8 cellular contexts compared by ENCODE assay signal in genomic region chr11:93529707-93530467, GRCh38. TPM values are rescaled to one million over a fixed set of nuclear protein-coding genes. Genes with fewer than 3 reads are reported as not detected.
DNase-seq lines count a peak whose midpoint lies in the region; ATAC-seq and TF ChIP-seq lines count a peak whose summit lies in the region.

No MANE protein-coding gene starts in this region.

- TF ChIP-seq EP300 in esophagus muscularis mucosa (IDR thresholded peaks at IDR 0.05): no peak

- no peak for TF ChIP-seq POLR2A in esophagus muscularis mucosa (IDR thresholded peaks at IDR 0.05; ENCODE audit: low read depth)

- WGBS in esophagus muscularis mucosa: 66% methylated on average over 9 of the region's 9 CpGs

- H3K4me3 ChIP-seq in HUES6 (ENCODE audit: low read depth, low read length): no peak overlapping the region
- no peak overlapping the region for H3K4me3 ChIP-seq in esophagus muscularis mucosa
- no peak overlapping the region for H3K4me3 ChIP-seq in skeletal muscle tissue (ENCODE audit: low read length in 3 of 3)

- H3K36me3 ChIP-seq in HUES6 (ENCODE audit: control insufficient read depth, insufficient read depth, low read length): no peaks in the 10 kb centered on the region
- H3K36me3 ChIP-seq in esophagus muscularis mucosa: no peaks in the 10 kb centered on the region
- no peaks in the 10 kb centered on the region for H3K36me3 ChIP-seq in skeletal muscle tissue (ENCODE audit: control insufficient read depth in 3 of 3, insufficient read depth in 3 of 3, low read length in 3 of 3)

- no peaks in the 10 kb centered on the region for H3K27me3 ChIP-seq in HUES6 (ENCODE audit: control insufficient read depth, insufficient read depth, low read length)
- H3K27me3 ChIP-seq in esophagus muscularis mucosa: no peaks in the 10 kb centered on the region
- no peaks in the 10 kb centered on the region for H3K27me3 ChIP-seq in skeletal muscle tissue (ENCODE audit: control insufficient read depth in 3 of 3, insufficient read depth in 3 of 3, low read length in 3 of 3)

- H3K27ac ChIP-seq in HUES6 (ENCODE audit: low read depth, low read length) (0 out of 2 replicates have a peak overlapping the region, but pooled peaks have one; percentile 32), esophagus muscularis mucosa (replicated peaks in 1 of 4) (peak overlapping the region; percentile 67 to 73 (median 70)), skeletal muscle tissue (ENCODE audit: low read depth, low read length) (peak overlapping the region; percentile 76)

- TF ChIP-seq CTCF in esophagus muscularis mucosa (IDR thresholded peaks at IDR 0.05): no peak

- H3K9ac ChIP-seq in HUES6 (ENCODE audit: low read length): no peak overlapping the region
- peak overlapping the region in 2 of 3 donors; percentile 10 to 62 for H3K9ac ChIP-seq in skeletal muscle tissue (ENCODE audit: low read depth in 1 of 3, low read length in 3 of 3)

- DNase-seq in esophagus muscularis mucosa (ENCODE audit: extremely low spot score) (no peak), NCI-H526 treated with DMSO at 0.1 percent for 48 hours (lab: John Stamatoyannopoulos, UW) (no peak), Ammon's horn (ENCODE audit: low spot score) (no peak)

- intact Hi-C loops in esophagus muscularis mucosa (cut with DNase I): no loop called here

- peaks cover 20% of the 10 kb centered on the region for H3K4me1 ChIP-seq in HUES6 (ENCODE audit: control insufficient read depth, insufficient read depth, low read length)
- peaks cover 36 to 62% (median 39%) of the 10 kb centered on the region in 4 donors for H3K4me1 ChIP-seq in esophagus muscularis mucosa
- H3K4me1 ChIP-seq in skeletal muscle tissue (ENCODE audit: control insufficient read depth in 3 of 3, insufficient read depth in 3 of 3, low read length in 3 of 3): peaks cover 56 to 59% (median 57%) of the 10 kb centered on the region in 3 donors

- ATAC-seq in GM19455 (IDR thresholded peaks at IDR 0.05; ENCODE audit: unreplicated experiment): peak; percentile 25
- ATAC-seq in GM18861 (IDR thresholded peaks at IDR 0.05; ENCODE audit: unreplicated experiment): no peak
- no peak for ATAC-seq in SK-N-SH treated with all-trans-retinoic acid at 6 μM for 48 hours

- H3K9me3 ChIP-seq in HUES6 (ENCODE audit: control insufficient read depth, insufficient read depth, low read depth, low read length): no peaks in the 10 kb centered on the region
- no peaks in the 10 kb centered on the region for H3K9me3 ChIP-seq in esophagus muscularis mucosa
- H3K9me3 ChIP-seq in skeletal muscle tissue (ENCODE audit: control insufficient read depth in 3 of 3, low read length in 3 of 3): no peaks in the 10 kb centered on the region

TF ChIP-seq in SK-N-SH treated with all-trans-retinoic acid at 6 μM for 48 hours, 23 proteins besides CTCF, POLR2A, EP300 and RAD21:
- TF ChIP-seq POU6F1 (CRISPR knock-in tag; IDR thresholded peaks at IDR 0.05; ENCODE audit: borderline replicate concordance, low read depth) (no peak), ZNF8 (CRISPR knock-in tag; IDR thresholded peaks at IDR 0.05) (no peak), ZFP3 (CRISPR knock-in tag; IDR thresholded peaks at IDR 0.05) (no peak)

RNA-seq across cellular contexts. Expression of gene SMCO4, which starts 13.3 kb away (rescaled TPM):
- total RNA-seq in esophagus muscularis mucosa (10 to 100 TPM in 2 of 4 donors, 1 to 10 TPM in 2; 6.2 to 18.6 (median 10.3) TPM), skeletal muscle tissue (2.6 TPM)
